Comparison of ENCODE assay signal across 9 cellular contexts in genomic region chr16:11681977-11682654, GRCh38. TPM values are rescaled to one million over a fixed set of nuclear protein-coding genes. Genes with fewer than 3 reads are reported as not detected.
DNase-seq lines count a peak whose midpoint lies in the region; ATAC-seq, FAIRE-seq and TF ChIP-seq lines count a peak whose summit lies in the region.
"Had no signal": no experiment of that assay in that cellular context is flagged by ENCODE, and none has a peak within 500 bp of the region (broad histone marks: within the 10 kb centered on the region; RNA-seq: fewer than 3 reads in every experiment).

No MANE protein-coding gene starts in this region.

- TF ChIP-seq CTCF in KMS-11 (conservative IDR thresholded peaks at IDR 0.05; ENCODE audit: low read depth, low read length) (no peak), chondrocyte (IDR thresholded peaks at IDR 0.05) (no peak), uterus (IDR thresholded peaks at IDR 0.05) (no peak)

- ATAC-seq in right cardiac atrium: no peak
- ATAC-seq in left cardiac atrium: no peak

- WGBS in right cardiac atrium: 85% methylated on average over 12 of the region's 12 CpGs

- FAIRE-seq in urothelium cell line (lab: Jason Lieb, UNC): no peak
- no peak for FAIRE-seq in frontal cortex (lab: Jason Lieb, UNC)
- FAIRE-seq: G401.6 had no signal

- no peaks in the 10 kb centered on the region for H3K27me3 Mint-ChIP-seq in chondrocyte (ENCODE audit: low read depth)

- H3K36me3 Mint-ChIP-seq in chondrocyte (ENCODE audit: low read depth): peaks cover 36% of the 10 kb centered on the region

- no peak overlapping the region for H3K4me3 Mint-ChIP-seq in chondrocyte (ENCODE audit: unreplicated experiment)

- DNase-seq in right cardiac atrium (no peak), left cardiac atrium (no peak), chondrocyte (ENCODE audit: low spot score) (peak; percentile 41), uterus (no peak), urothelium cell line (ENCODE audit: low spot score) (no peak), frontal cortex (ENCODE audit: low spot score in 2 of 2) (no peak)
- no peak for DNase-seq in activated effector memory CD4-positive, alpha-beta T cell treated with Interleukin-2 at 50 U/mL for 16 hours

- no peak overlapping the region for H3K4me3 ChIP-seq in right cardiac atrium (ENCODE audit: low read length)
- no peak overlapping the region for H3K4me3 ChIP-seq in KMS-11 (IDR thresholded peaks at IDR 0.05; ENCODE audit: insufficient read depth, low read depth, low read length)
- H3K4me3 ChIP-seq in uterus: no peak overlapping the region

- H3K9me3 ChIP-seq in right cardiac atrium (ENCODE audit: control insufficient read depth, low read length) (no peaks in the 10 kb centered on the region), uterus (no peaks in the 10 kb centered on the region)

- intact Hi-C loops in right cardiac atrium (cut with DNase I): no loop called here
- intact Hi-C loops in left cardiac atrium (cut with DNase I): no loop called here
- intact Hi-C loops in uterus (cut with DNase I; ENCODE audit: low total_unique reads): no loop called here

- 0 out of 2 replicates have a peak, but pooled peaks cover 5% of the 10 kb centered on the region for H4K20me1 ChIP-seq in KMS-11 (ENCODE audit: insufficient read depth)

- no peaks in the 10 kb centered on the region for H3K9me3 Mint-ChIP-seq in chondrocyte (ENCODE audit: low read depth)

- H3K27ac ChIP-seq in right cardiac atrium (ENCODE audit: low read length) (peak overlapping the region; percentile 28), KMS-11 (peak overlapping the region; percentile 11; the same call in 1 of the 2 replicates), uterus (peak overlapping the region; percentile 33 to 61)

- H3K9ac ChIP-seq in KMS-11: no peak overlapping the region

- peak overlapping the region; percentile 85 for H3K27ac Mint-ChIP-seq in chondrocyte (ENCODE audit: unreplicated experiment)

- H3K36me3 ChIP-seq in KMS-11 (ENCODE audit: insufficient read depth) (peaks cover 46% of the 10 kb centered on the region; the same call in 1 of the 2 replicates), uterus (no peaks in the 10 kb centered on the region)

- no peak for TF ChIP-seq POLR2A in uterus (IDR thresholded peaks at IDR 0.05)

- no peak overlapping the region for H2AFZ ChIP-seq in KMS-11 (ENCODE audit: low read depth)

- peaks cover 10% of the 10 kb centered on the region for H3K4me1 ChIP-seq in right cardiac atrium (ENCODE audit: control insufficient read depth, insufficient read depth, low read length)
- peaks cover 88% of the 10 kb centered on the region for H3K4me1 ChIP-seq in KMS-11 (ENCODE audit: low read depth, poor library complexity, severe bottlenecking)
- H3K4me1 ChIP-seq in uterus: peaks cover 3 to 6% of the 10 kb centered on the region in 2 donors

- peaks cover 47% of the 10 kb centered on the region; the same call in 1 of the 2 replicates for H3K79me2 ChIP-seq in KMS-11 (ENCODE audit: insufficient read depth, low read depth)

- peak overlapping the region; percentile 61 for H3K4me2 ChIP-seq in KMS-11

- H3K27me3 ChIP-seq in right cardiac atrium (ENCODE audit: control insufficient read depth, insufficient read depth) (no peaks in the 10 kb centered on the region), KMS-11 (ENCODE audit: insufficient read depth, low read depth) (no peaks in the 10 kb centered on the region), uterus (no peaks in the 10 kb centered on the region)

- H3K4me1 Mint-ChIP-seq in chondrocyte (ENCODE audit: low read depth): peaks cover 46% of the 10 kb centered on the region

RNA-seq across cellular contexts. Expression of gene SNN, which starts 13.9 kb away (rescaled TPM):
- total RNA-seq in right cardiac atrium (10 to 100 TPM; 24.8 to 33.3 (median 26.1) TPM), left cardiac atrium (10 to 100 TPM; 27.5 to 33.7 TPM), chondrocyte (12.5 to 15.3 TPM (median 14.0 TPM) in 3 replicates), uterus (10 to 100 TPM in 3 of 4 donors, 1 to 10 TPM in 1; 4.1 to 30.1 (median 23.0) TPM), frontal cortex (154 TPM)
- polyA plus RNA-seq in right cardiac atrium: 24.4 TPM
